29 cellular contexts compared by ENCODE assay signal in genomic region chr2:77104554-77104953, GRCh38.
A peak's percentile ranks its signal among the peaks of the same experiment; 100 is the strongest.
DNase-seq lines count a peak whose midpoint lies in the region; ATAC-seq and TF ChIP-seq lines count a peak whose summit lies in the region.
"Had no signal": no experiment of that assay in that cellular context is flagged by ENCODE, and none has a peak within 500 bp of the region (broad histone marks: within the 10 kb centered on the region; RNA-seq: fewer than 3 reads in every experiment).

No MANE protein-coding gene starts in this region.

- intact Hi-C loops in A673 (cut with micrococcal nuclease; ENCODE audit: unreplicated experiment): no loop called here

- H4K5ac ChIP-seq in mesendoderm (ENCODE audit: low read length): no peak overlapping the region

- H3K27me3 ChIP-seq in A673 (replicated peaks; ENCODE audit: insufficient read depth, low read depth, low read length, poor library complexity) (no peaks in the 10 kb centered on the region), mesendoderm (ENCODE audit: insufficient read depth, low read length, poor library complexity) (no peaks in the 10 kb centered on the region)
- H3K27me3 ChIP-seq: heart right ventricle, ovary, upper lobe of left lung had no signal

- no peak overlapping the region for H3K4me2 ChIP-seq in mesendoderm (ENCODE audit: low read length)
- H3K4me2 ChIP-seq: SK-N-SH had no signal

- no peak overlapping the region for H3K9ac ChIP-seq in mesendoderm (ENCODE audit: low read length)
- H3K9ac ChIP-seq: SK-N-SH had no signal

- H3K4me1 Mint-ChIP-seq in WTC11: peaks cover 45% of the 10 kb centered on the region
- no peaks in the 10 kb centered on the region for H3K4me1 Mint-ChIP-seq in immature natural killer cell
- H3K4me1 Mint-ChIP-seq: activated CD4-positive, alpha-beta memory T cell treated with anti-CD3 and anti-CD28 coated beads, Interleukin-2, amount 10 ng/mL, durations not matched to agents 7 days and 5 days; brain; CD4-positive, alpha-beta memory T cell; IgD-negative memory B cell; natural killer cell had no signal

- no CpG with 5 or more reads among the region's 6 CpGs for WGBS in mesendoderm (ENCODE audit: extremely low coverage, insufficient coverage, low lambda C conversion rate)

- H3K23ac ChIP-seq in mesendoderm (ENCODE audit: low read length): no peak overlapping the region

- peak overlapping the region; percentile 14; the same call in 1 of the 2 replicates for H3K27ac Mint-ChIP-seq in WTC11
- no peak overlapping the region for H3K27ac Mint-ChIP-seq in immature natural killer cell
- H3K27ac Mint-ChIP-seq: activated CD4-positive, alpha-beta memory T cell treated with anti-CD3 and anti-CD28 coated beads, Interleukin-2, amount 10 ng/mL, durations not matched to agents 7 days and 5 days; brain; CD4-positive, alpha-beta memory T cell; IgD-negative memory B cell; natural killer cell had no signal

- H3K9me3 Mint-ChIP-seq in WTC11 (peaks cover 5% of the 10 kb centered on the region), immature natural killer cell (peaks cover 15 to 56% (median 38%) of the 10 kb centered on the region in 6 donors)
- H3K9me3 Mint-ChIP-seq: brain had no signal

- no peak overlapping the region for H2BK5ac ChIP-seq in mesendoderm (ENCODE audit: low read length)

- DNase-seq in A673 (ENCODE audit: low spot score) (no peak), WTC11 (ENCODE audit: low spot score) (no peak), mesendoderm (peak; percentile 51), omental fat pad (ENCODE audit: low spot score) (no peak), immature natural killer cell (no peak), SIG-M5 (lab: John Stamatoyannopoulos, UW) (no peak)
- DNase-seq: activated CD4-positive, alpha-beta memory T cell treated with anti-CD3 and anti-CD28 coated beads, Interleukin-2, amount 10 ng/mL, durations not matched to agents 7 days and 5 days; activated CD8-positive, alpha-beta memory T cell treated with anti-CD3 and anti-CD28 coated beads, Interleukin-2, amount 50 U/mL, for 4 hours; activated naive CD4-positive, alpha-beta T cell treated with Interleukin-2 at 50 U/mL for 16 hours; CD4-positive, alpha-beta memory T cell; foreskin melanocyte; heart right ventricle; lower lobe of right lung; mucosa of descending colon; natural killer cell; NCI-H1105; NCI-H187 treated with DMSO at 0.1 percent for 48 hours; NCI-H524 treated with DMSO at 0.1 percent for 48 hours; ovary; PC-3; SK-N-SH; small intestine; stimulated activated naive CD4-positive, alpha-beta T cell; upper lobe of left lung had no signal

- no peak overlapping the region for H2AK5ac ChIP-seq in mesendoderm (ENCODE audit: low read length)

- no peak overlapping the region for H2BK15ac ChIP-seq in mesendoderm (replicated peaks; ENCODE audit: low read depth)

- H3K27ac ChIP-seq in A673 (ENCODE audit: low read depth, low read length, poor library complexity, severe bottlenecking): no peak overlapping the region
- no peak overlapping the region for H3K27ac ChIP-seq in HEK293 (ENCODE audit: extremely low read depth, low read depth, low read length)
- no peak overlapping the region for H3K27ac ChIP-seq in mesendoderm (ENCODE audit: low read depth, low read length)
- H3K27ac ChIP-seq: heart right ventricle, lower lobe of right lung, ovary, upper lobe of left lung had no signal

- H3K4me3 ChIP-seq in A673 (ENCODE audit: low read depth, low read length, poor library complexity, severe bottlenecking) (no peak overlapping the region), HEK293 (ENCODE audit: low read depth, low read length) (no peak overlapping the region), mesendoderm (ENCODE audit: low read length) (no peak overlapping the region)
- H3K4me3 ChIP-seq: HAP-1, heart right ventricle, lower lobe of right lung, mucosa of descending colon, ovary, upper lobe of left lung had no signal

- H3K4me1 ChIP-seq in A673 (ENCODE audit: insufficient read depth, low read length, poor library complexity, severe bottlenecking) (no peaks in the 10 kb centered on the region), HEK293 (ENCODE audit: control insufficient read depth, insufficient read depth, low read length) (no peaks in the 10 kb centered on the region), mesendoderm (ENCODE audit: control insufficient read depth, low read depth, low read length) (peaks cover 4% of the 10 kb centered on the region)
- H3K4me1 ChIP-seq: HAP-1, heart right ventricle, lower lobe of right lung, upper lobe of left lung had no signal

- CTCF ChIA-PET in A673 (lab: Charles Lee) (no interaction called here), HEK293 (lab: Yijun Ruan, JAX) (interaction anchor here (0.6 to 0.7 kb wide), 2 partner anchors 1317 to 1874 kb away, joined by 3 to 4 read pairs; no protein-coding TSS in a partner anchor), WTC11 (lab: Charles Lee) (no interaction called here)

- no peak overlapping the region for H3K4ac ChIP-seq in mesendoderm (ENCODE audit: low read depth, low read length)

- 0 out of 2 replicates have a peak, but pooled peaks have one; percentile 19 for TF ChIP-seq CTCF in A673 (conservative IDR thresholded peaks at IDR 0.05; ENCODE audit: low read depth, low read length)
- no peak for TF ChIP-seq CTCF in HEK293 (tag by site-specific recombination; IDR thresholded peaks at IDR 0.05)
- TF ChIP-seq CTCF in WTC11 (IDR thresholded peaks at IDR 0.05): no peak
- TF ChIP-seq CTCF in omental fat pad (IDR thresholded peaks at IDR 0.05): no peak

- H3K27me3 Mint-ChIP-seq in WTC11 (ENCODE audit: low read depth): no peaks in the 10 kb centered on the region
- no peaks in the 10 kb centered on the region for H3K27me3 Mint-ChIP-seq in immature natural killer cell (ENCODE audit: low read depth in 3 of 3)
- H3K27me3 Mint-ChIP-seq: activated CD4-positive, alpha-beta memory T cell treated with anti-CD3 and anti-CD28 coated beads, Interleukin-2, amount 10 ng/mL, durations not matched to agents 7 days and 5 days; brain; CD4-positive, alpha-beta memory T cell; IgD-negative memory B cell had no signal

- H3K4me3 Mint-ChIP-seq in WTC11: no peak overlapping the region
- no peak overlapping the region for H3K4me3 Mint-ChIP-seq in immature natural killer cell
- H3K4me3 Mint-ChIP-seq: activated CD4-positive, alpha-beta memory T cell treated with anti-CD3 and anti-CD28 coated beads, Interleukin-2, amount 10 ng/mL, durations not matched to agents 7 days and 5 days; brain; IgD-negative memory B cell; natural killer cell had no signal

- no peaks in the 10 kb centered on the region for H3K79me2 ChIP-seq in mesendoderm (ENCODE audit: control insufficient read depth, insufficient read depth, low read length)

- BruUV-seq in A673 (replicated peaks; lab: Mats Ljungman, UMichigan): no TSS peak

- ATAC-seq in WTC11 (peak; percentile 61), GM21786 (IDR thresholded peaks at IDR 0.05; ENCODE audit: unreplicated experiment) (no peak), omental fat pad (ENCODE audit: low FRiP score) (no peak)
- ATAC-seq: heart right ventricle, lower lobe of right lung, mucosa of descending colon, natural killer cell, PC-3 had no signal

- peaks cover 23% of the 10 kb centered on the region for H3K36me3 Mint-ChIP-seq in WTC11
- H3K36me3 Mint-ChIP-seq in immature natural killer cell: no peaks in the 10 kb centered on the region
- H3K36me3 Mint-ChIP-seq: brain; CD4-positive, alpha-beta memory T cell; IgD-negative memory B cell; natural killer cell had no signal

- no peak overlapping the region for H4K8ac ChIP-seq in mesendoderm (ENCODE audit: low read depth, low read length)

- H3K18ac ChIP-seq in mesendoderm (ENCODE audit: low read length): peak overlapping the region; percentile 32

- H3K36me3 ChIP-seq in A673 (ENCODE audit: insufficient read depth, low read length, poor library complexity, severe bottlenecking) (no peaks in the 10 kb centered on the region), HEK293 (ENCODE audit: control insufficient read depth in 2 of 2, insufficient read depth in 1 of 2, low read length in 2 of 2) (no peaks in the 10 kb centered on the region), mesendoderm (ENCODE audit: control insufficient read depth, insufficient read depth, low read length) (no peaks in the 10 kb centered on the region)
- H3K36me3 ChIP-seq: HAP-1, heart right ventricle, lower lobe of right lung, ovary, upper lobe of left lung had no signal

- H3K9me3 ChIP-seq in A673 (ENCODE audit: low read depth, low read length, poor library complexity, severe bottlenecking) (no peaks in the 10 kb centered on the region), HEK293 (ENCODE audit: control insufficient read depth, insufficient read depth, low read depth, low read length) (no peaks in the 10 kb centered on the region)
- H3K9me3 ChIP-seq: HAP-1, heart right ventricle, lower lobe of right lung, mucosa of descending colon, ovary, SK-N-SH, upper lobe of left lung had no signal

- no peak overlapping the region for H2BK120ac ChIP-seq in mesendoderm (ENCODE audit: low read depth, low read length)

- peaks cover 1% of the 10 kb centered on the region for H3K79me1 ChIP-seq in mesendoderm (ENCODE audit: low read length)

- no peak overlapping the region for H3K56ac ChIP-seq in mesendoderm (ENCODE audit: low read length)

- POLR2A ChIA-PET in A673 (lab: Charles Lee; ENCODE audit: low non-redundant PET): no interaction called here
- POLR2A ChIA-PET in HEK293 (lab: Yijun Ruan, JAX): no interaction called here
- POLR2A ChIA-PET in WTC11 (lab: Charles Lee): no interaction called here

TF ChIP-seq in HEK293, 187 proteins besides CTCF, POLR2A, EP300 and RAD21:
- 0 out of 2 replicates have a peak, but pooled peaks have one; percentile 48 for TF ChIP-seq TRIM28 (IDR thresholded peaks at IDR 0.05; ENCODE audit: borderline replicate concordance, low read length)
- TF ChIP-seq ZNF830 (tag by site-specific recombination; IDR thresholded peaks at IDR 0.05; ENCODE audit: low read depth): no peak
TF ChIP-seq in HEK293: peak in this region for 1.

TF ChIP-seq in WTC11, 78 proteins besides CTCF, POLR2A, EP300 and RAD21 (continues in another document):
- TF ChIP-seq CREB1 (CRISPR knock-in tag; IDR thresholded peaks at IDR 0.05): no peak
- TF ChIP-seq NR2C2 (CRISPR knock-in tag; IDR thresholded peaks at IDR 0.05): no peak
- no peak for TF ChIP-seq EMX1 (CRISPR knock-in tag; IDR thresholded peaks at IDR 0.05)
- no peak for TF ChIP-seq ATF6 (CRISPR knock-in tag; IDR thresholded peaks at IDR 0.05)
- no peak for TF ChIP-seq NR1H2 (CRISPR knock-in tag; IDR thresholded peaks at IDR 0.05)
